8 cellular contexts compared by ENCODE assay signal in genomic region chr13:113864303-113864890, GRCh38. TPM values are rescaled to one million over a fixed set of nuclear protein-coding genes. Genes with fewer than 3 reads are reported as not detected.
DNase-seq lines count a peak whose midpoint lies in the region; ATAC-seq and TF ChIP-seq lines count a peak whose summit lies in the region.

No MANE protein-coding gene starts in this region.

- no peak for TF ChIP-seq CTCF in AG04449 (IDR thresholded peaks at IDR 0.05; ENCODE audit: insufficient read depth, low read length, missing control alignments)
- TF ChIP-seq CTCF in HL-60 (IDR thresholded peaks at IDR 0.05; ENCODE audit: insufficient read depth, low read length), result no peak
- TF ChIP-seq CTCF in colonic mucosa (IDR thresholded peaks at IDR 0.05), result no peak
- TF ChIP-seq CTCF in Calu3 (IDR thresholded peaks at IDR 0.05; ENCODE audit: unreplicated experiment), result no peak

- H3K27me3 ChIP-seq in HL-60 (ENCODE audit: insufficient read depth, poor library complexity, severe bottlenecking) (peaks cover 45% of the 10 kb centered on the region), colonic mucosa (no peaks in the 10 kb centered on the region), mucosa of stomach (ENCODE audit: control insufficient read depth, insufficient read depth, low read length) (peaks cover 6% of the 10 kb centered on the region)

- no TSS peak for BruUV-seq in Calu3 (replicated peaks; lab: Mats Ljungman, UMichigan)

- H3K36me3 ChIP-seq in colonic mucosa (no peaks in the 10 kb centered on the region), mucosa of stomach (ENCODE audit: control insufficient read depth, insufficient read depth, low read length) (no peaks in the 10 kb centered on the region)

- H3K36me3 Mint-ChIP-seq in Calu3 (ENCODE audit: insufficient read depth, unreplicated experiment), result no peaks in the 10 kb centered on the region

- CTCF ChIA-PET in AG04449 (lab: Yijun Ruan, JAX), result interaction anchor here (1.2 to 1.5 kb wide), 3 partner anchors 10 to 83 kb away, joined by 3 to 5 read pairs (median 4); no protein-coding TSS in a partner anchor
- CTCF ChIA-PET in Calu3 (lab: Charles Lee), result interaction anchor here (0.8 kb wide), 1 partner anchor 336 kb away, joined by 3 read pairs; no protein-coding TSS in a partner anchor

- no peak overlapping the region for H3K27ac Mint-ChIP-seq in Calu3 (ENCODE audit: unreplicated experiment)

- peak overlapping the region; percentile 40 to 44 for H3K9ac ChIP-seq in colonic mucosa (ENCODE audit: low read depth in 2 of 2, low read length in 2 of 2)
- H3K9ac ChIP-seq in mucosa of stomach (ENCODE audit: low read length), result peak overlapping the region; percentile 18

- H3K9me3 Mint-ChIP-seq in Calu3 (ENCODE audit: low read depth, unreplicated experiment), result no peaks in the 10 kb centered on the region

- POLR2A ChIA-PET in AG04449 (lab: Yijun Ruan, JAX), result no interaction called here

- ATAC-seq in GM18498 (IDR thresholded peaks at IDR 0.05; ENCODE audit: unreplicated experiment) (no peak), HG03045 (IDR thresholded peaks at IDR 0.05; ENCODE audit: unreplicated experiment) (no peak)

- H3K4me3 Mint-ChIP-seq in Calu3 (ENCODE audit: low read depth, unreplicated experiment), result no peak overlapping the region

- peaks cover 14% of the 10 kb centered on the region for H3K4me1 ChIP-seq in colonic mucosa
- H3K4me1 ChIP-seq in mucosa of stomach (ENCODE audit: control insufficient read depth, insufficient read depth, low read length), result peaks cover 43% of the 10 kb centered on the region

- no peak overlapping the region for H3K27ac ChIP-seq in HL-60 (replicated peaks)
- no peak overlapping the region for H3K27ac ChIP-seq in colonic mucosa

- H3K9me3 ChIP-seq in colonic mucosa, result no peaks in the 10 kb centered on the region
- H3K9me3 ChIP-seq in mucosa of stomach (ENCODE audit: control insufficient read depth, low read length), result no peaks in the 10 kb centered on the region

- DNase-seq in AG04449 (ENCODE audit: low read depth, low spot score) (no peak), HL-60 (ENCODE audit: low read depth in 1 of 2, low spot score in 1 of 2) (no peak), colonic mucosa (peak; percentile 27), SKM-1 (lab: John Stamatoyannopoulos, UW; ENCODE audit: unreplicated experiment) (no peak), Calu3 (no peak)

- H3K4me3 ChIP-seq in AG04449 (ENCODE audit: low read depth, low read length), result peak overlapping the region; percentile 81
- 0 out of 2 replicates have a peak overlapping the region, but pooled peaks have one; percentile 3 for H3K4me3 ChIP-seq in HL-60 (replicated peaks; ENCODE audit: insufficient read depth, low read length)
- H3K4me3 ChIP-seq in colonic mucosa, result peak overlapping the region; percentile 80
- H3K4me3 ChIP-seq in mucosa of stomach (ENCODE audit: low read length), result peak overlapping the region; percentile 15

- no peaks in the 10 kb centered on the region for H3K4me1 Mint-ChIP-seq in Calu3 (ENCODE audit: low read depth, unreplicated experiment)

- intact Hi-C loops in colonic mucosa (cut with DNase I) (no loop called here), Calu3 (cut with micrococcal nuclease; ENCODE audit: unreplicated experiment) (no loop called here)

- peaks cover 11% of the 10 kb centered on the region for H3K27me3 Mint-ChIP-seq in Calu3 (ENCODE audit: unreplicated experiment)

RNA-seq across cellular contexts. Expression of gene GAS6, which starts 0.5 kb away (rescaled TPM):
- total RNA-seq in colonic mucosa, result 100 to 1,000 TPM; 118 to 121 TPM
- total RNA-seq in Calu3 (2022), result 0.42 and 0.83 TPM in 2 replicates

Comparison
In these comparisons a context has a peak if more than half of its experiments do, and no peak if none do; other contexts are left out.
1. H3K4me3 ChIP-seq: peak in every context shown above with its lines; median percentile 81 in AG04449; 80 in colonic mucosa; 15 in mucosa of stomach; 3 in HL-60.
2. RNA of gene GAS6, which starts 0.5 kb away (total RNA-seq): 118 to 121 TPM in colonic mucosa; 0.42 to 0.83 TPM in Calu3; every median in the first group is over 10 times any median in the second.